14 cellular contexts compared by ENCODE assay signal in the genomic region with DNA sequence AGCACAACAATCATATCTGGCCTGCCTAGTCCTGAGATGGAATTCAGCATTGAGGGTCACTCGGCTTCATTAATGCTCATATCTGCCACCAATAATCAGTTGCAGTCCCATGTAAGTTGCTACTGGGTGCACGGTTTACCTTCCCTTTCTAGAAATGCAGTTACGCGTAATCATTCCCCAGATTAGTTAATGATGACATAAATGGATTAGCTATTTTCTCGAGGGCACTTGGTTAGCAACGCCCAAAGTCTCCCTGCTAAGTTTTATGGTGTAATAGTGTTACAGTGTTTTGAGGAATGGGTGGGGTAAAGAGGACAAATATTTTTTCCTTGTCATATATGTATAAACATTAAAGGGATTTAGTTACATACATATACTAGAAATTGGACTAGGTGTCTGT.
DNase-seq lines count a peak whose midpoint lies in the region; ATAC-seq, FAIRE-seq and TF ChIP-seq lines count a peak whose summit lies in the region.
"Had no signal": no experiment of that assay in that cellular context is flagged by ENCODE, and none has a peak within 500 bp of the region (broad histone marks: within the 10 kb centered on the region; RNA-seq: fewer than 3 reads in every experiment).

No MANE protein-coding gene starts in this region.

- H3K23me2 ChIP-seq in H1 (ENCODE audit: low read depth, low read length), result no peaks in the 10 kb centered on the region

- H3K79me2 ChIP-seq in H1 (ENCODE audit: control insufficient read depth in 1 of 2, insufficient read depth in 2 of 2, low read length in 2 of 2), result peaks cover 0 to 9% of the 10 kb centered on the region in 2 experiments; a peak in 1 of 4 replicates

- TF ChIP-seq CTCF in H1 (IDR thresholded peaks at IDR 0.05; ENCODE audit: control extremely low read depth in 1 of 3, insufficient read depth in 1 of 3, low read depth in 1 of 3, low read length in 3 of 3) (no peak), esophagus squamous epithelium (IDR thresholded peaks at IDR 0.05) (no peak)

- H2BK12ac ChIP-seq in H1 (ENCODE audit: low read depth, low read length) (no peak overlapping the region), mesenchymal stem cell (ENCODE audit: low read length in 2 of 2) (no peak overlapping the region)

- no peak overlapping the region for H2BK15ac ChIP-seq in H1 (ENCODE audit: low read length)
- no peak overlapping the region for H2BK15ac ChIP-seq in mesenchymal stem cell (ENCODE audit: low read depth, poor library complexity, severe bottlenecking)

- POLR2A ChIA-PET in H1 (lab: Charles Lee; ENCODE audit: partially characterized antibody), result no interaction called here

- peak; percentile 50 for DNase-seq in NCI-H82 (lab: John Stamatoyannopoulos, UW)
- DNase-seq in NCI-H82 treated with DMSO at 0.1 percent for 48 hours (lab: John Stamatoyannopoulos, UW; ENCODE audit: unreplicated experiment), result no peak
- DNase-seq in H1 (ENCODE audit: low read depth in 1 of 2, low spot score in 2 of 2), result no peak
- no peak for DNase-seq in mesenchymal stem cell
- DNase-seq in head of caudate nucleus, result no peak
- DNase-seq in esophagus squamous epithelium (lab: John Stamatoyannopoulos, UW), result no peak
- DNase-seq: CD4-positive, alpha-beta T cell; DMS79 had no signal

- H4K91ac ChIP-seq in H1 (replicated peaks; ENCODE audit: insufficient read length, low read length) (no peak overlapping the region), mesenchymal stem cell (ENCODE audit: low read length) (no peak overlapping the region)

- H2BK5ac ChIP-seq in H1 (ENCODE audit: low read depth, low read length) (no peak overlapping the region), mesenchymal stem cell (ENCODE audit: low read depth, low read length, poor library complexity, severe bottlenecking) (no peak overlapping the region)

- H4K5ac ChIP-seq in H1 (ENCODE audit: insufficient read length, low read depth, low read length), result no peak overlapping the region

- H3K9ac ChIP-seq in H1 (replicated peaks in 1 of 4; ENCODE audit: extremely low read depth in 1 of 4, low read depth in 3 of 4, low read length in 3 of 4), result no peak overlapping the region
- H3K9ac ChIP-seq in mesenchymal stem cell (ENCODE audit: low read length), result no peak overlapping the region
- H3K9ac ChIP-seq: BLaER1 treated with 17β-estradiol and CSF1 and Interleukin-3, amounts not matched to agents 10 nM and 100 nM had no signal

- H3K14ac ChIP-seq in H1 (ENCODE audit: insufficient read length) (no peak overlapping the region), mesenchymal stem cell (ENCODE audit: low read length in 2 of 2) (no peak overlapping the region)

- 94% methylated on average over 6 of the region's 6 CpGs; no CpG with 5 or more reads in 1 of the 2 experiments for WGBS in H1 (ENCODE audit: extremely low coverage in 1 of 2, insufficient coverage in 1 of 2, insufficient read length in 1 of 2, insufficient replicate concordance in 2 of 2, low coverage in 1 of 2, low lambda C conversion rate in 2 of 2, missing lambda C conversion rate in 1 of 2), 2 experiments
- WGBS in mesenchymal stem cell, result 95% methylated on average over 4 of the region's 6 CpGs
- 61 to 73% methylated on average over 6 of the region's 6 CpGs for WGBS in esophagus squamous epithelium, 2 donors

- TF ChIP-seq EP300 in H1 (IDR thresholded peaks at IDR 0.05; ENCODE audit: borderline replicate concordance in 1 of 2, low read depth in 2 of 2, low read length in 2 of 2), result no peak

- intact Hi-C loops in head of caudate nucleus (cut with DNase I), result no loop called here
- intact Hi-C loops in esophagus squamous epithelium (cut with DNase I), result no loop called here

- peak; percentile 52 for FAIRE-seq in H1 (lab: Jason Lieb, UNC)
- FAIRE-seq: GM12878, GM18507, H54 had no signal

- peaks cover 0 to 5% (median 0%) of the 10 kb centered on the region in 4 experiments; a peak in 1 of 7 replicates for H3K4me1 ChIP-seq in H1 (replicated peaks in 1 of 4; ENCODE audit: control insufficient read depth in 3 of 4, insufficient read depth in 4 of 4, low read length in 3 of 4)
- no peaks in the 10 kb centered on the region for H3K4me1 ChIP-seq in mesenchymal stem cell (ENCODE audit: control insufficient read depth, insufficient read depth, low read depth, low read length)
- H3K4me1 ChIP-seq in esophagus squamous epithelium, result no peaks in the 10 kb centered on the region
- H3K4me1 ChIP-seq: BLaER1 treated with 17β-estradiol and CSF1 and Interleukin-3, amounts not matched to agents 10 nM and 100 nM had no signal

- no peaks in the 10 kb centered on the region for H3K36me3 ChIP-seq in H1 (ENCODE audit: control insufficient read depth in 2 of 4, insufficient read depth in 4 of 4, low read length in 3 of 4)
- H3K36me3 ChIP-seq in mesenchymal stem cell (ENCODE audit: control insufficient read depth in 1 of 2, insufficient read depth in 2 of 2, low read depth in 1 of 2, low read length in 2 of 2), result no peaks in the 10 kb centered on the region
- H3K36me3 ChIP-seq in esophagus squamous epithelium, result no peaks in the 10 kb centered on the region
- H3K36me3 ChIP-seq: BLaER1 treated with 17β-estradiol and CSF1 and Interleukin-3, amounts not matched to agents 10 nM and 100 nM had no signal

- H2AFZ ChIP-seq in H1 (ENCODE audit: low read length) (no peak overlapping the region), mesenchymal stem cell (ENCODE audit: low read depth, low read length) (no peak overlapping the region)

- H3K27me3 ChIP-seq in H1 (replicated peaks in 1 of 4; ENCODE audit: control insufficient read depth in 3 of 4, extremely low read depth in 1 of 4, insufficient read depth in 3 of 4, low read length in 3 of 4), result no peaks in the 10 kb centered on the region
- H3K27me3 ChIP-seq in mesenchymal stem cell (ENCODE audit: control insufficient read depth in 1 of 2, insufficient read depth in 1 of 2, low read length in 2 of 2), result no peaks in the 10 kb centered on the region
- H3K27me3 ChIP-seq in esophagus squamous epithelium, result no peaks in the 10 kb centered on the region

- H3K4ac ChIP-seq in H1 (replicated peaks; ENCODE audit: insufficient read length, low read depth, low read length) (no peak overlapping the region), mesenchymal stem cell (ENCODE audit: low read depth in 1 of 2, low read length in 2 of 2) (no peak overlapping the region)

- no peak for TF ChIP-seq RAD21 in H1 (IDR thresholded peaks at IDR 0.05 in 1 of 2, conservative IDR thresholded peaks at IDR 0.05 in 1 of 2; ENCODE audit: low read depth in 2 of 2, low read length in 2 of 2)

- H3K56ac ChIP-seq in H1 (replicated peaks; ENCODE audit: insufficient read length, low read depth, low read length), result no peak overlapping the region

- TF ChIP-seq POLR2A in H1 (IDR thresholded peaks at IDR 0.05; ENCODE audit: control extremely low read depth in 1 of 2, low read depth in 2 of 2, low read length in 2 of 2), result no peak
- no peak for TF ChIP-seq POLR2A in esophagus squamous epithelium (IDR thresholded peaks at IDR 0.05)

- H3K4me2 ChIP-seq in H1 (ENCODE audit: insufficient read depth in 1 of 2, low read depth in 2 of 2, low read length in 2 of 2) (no peak overlapping the region), mesenchymal stem cell (ENCODE audit: low read length, poor library complexity, severe bottlenecking) (no peak overlapping the region)
- H3K4me2 ChIP-seq: BLaER1 treated with 17β-estradiol and CSF1 and Interleukin-3, amounts not matched to agents 10 nM and 100 nM had no signal

- H3K23ac ChIP-seq in H1 (ENCODE audit: insufficient read length) (no peak overlapping the region), mesenchymal stem cell (ENCODE audit: low read length in 2 of 2) (no peak overlapping the region)

- H3K79me1 ChIP-seq in H1 (ENCODE audit: low read depth, low read length), result no peaks in the 10 kb centered on the region
- peaks cover 2% of the 10 kb centered on the region for H3K79me1 ChIP-seq in mesenchymal stem cell (replicated peaks; ENCODE audit: low read length, poor library complexity, severe bottlenecking)

- ATAC-seq in HG02798 (IDR thresholded peaks at IDR 0.05; ENCODE audit: poor library complexity, unreplicated experiment), result no peak
- ATAC-seq: GM12878 had no signal

- H2AK5ac ChIP-seq in H1 (ENCODE audit: low read depth, low read length) (no peak overlapping the region), mesenchymal stem cell (ENCODE audit: low read length, severe bottlenecking) (no peak overlapping the region)

- CTCF ChIA-PET in H1 (lab: Charles Lee; ENCODE audit: partially characterized antibody), result no interaction called here

- H2BK20ac ChIP-seq in H1 (ENCODE audit: low read length), result no peak overlapping the region

- H4K8ac ChIP-seq in H1 (ENCODE audit: extremely low read depth, insufficient read depth, low read length) (no peak overlapping the region), mesenchymal stem cell (ENCODE audit: low read length) (no peak overlapping the region)

- H3K9me3 ChIP-seq in H1 (ENCODE audit: insufficient read depth in 2 of 2, low read depth in 1 of 2, low read length in 1 of 2) (no peaks in the 10 kb centered on the region), mesenchymal stem cell (ENCODE audit: control insufficient read depth, low read length) (no peaks in the 10 kb centered on the region), esophagus squamous epithelium (no peaks in the 10 kb centered on the region)

- no peak overlapping the region for H3K27ac ChIP-seq in H1 (ENCODE audit: low read depth, low read length)
- peak overlapping the region; percentile 29 for H3K27ac ChIP-seq in mesenchymal stem cell (ENCODE audit: low read length, poor library complexity, severe bottlenecking)
- H3K27ac ChIP-seq in esophagus squamous epithelium, result peak overlapping the region in 1 of 4 donors; percentile 6
- H3K27ac ChIP-seq: 22Rv1; BLaER1 treated with 17β-estradiol and CSF1 and Interleukin-3, amounts not matched to agents 10 nM and 100 nM had no signal

- no peak overlapping the region for H3K4me3 ChIP-seq in H1 (ENCODE audit: extremely low read depth in 1 of 4, insufficient read depth in 2 of 4, low read depth in 3 of 4, low read length in 4 of 4)
- no peak overlapping the region for H3K4me3 ChIP-seq in mesenchymal stem cell (ENCODE audit: insufficient read depth in 1 of 2, low read depth in 1 of 2, low read length in 2 of 2)
- no peak overlapping the region for H3K4me3 ChIP-seq in esophagus squamous epithelium
- H3K4me3 ChIP-seq: BLaER1 treated with 17β-estradiol and CSF1 and Interleukin-3, amounts not matched to agents 10 nM and 100 nM; GM12878 had no signal

- H3K18ac ChIP-seq in H1 (ENCODE audit: extremely low read depth, low read length) (no peak overlapping the region), mesenchymal stem cell (ENCODE audit: low read depth in 1 of 2, low read length in 2 of 2) (no peak overlapping the region)

- no peaks in the 10 kb centered on the region for H4K20me1 ChIP-seq in H1 (replicated peaks in 1 of 2; ENCODE audit: control insufficient read depth in 1 of 2, insufficient read depth in 2 of 2, low read length in 2 of 2)
- H4K20me1 ChIP-seq: BLaER1 treated with 17β-estradiol and CSF1 and Interleukin-3, amounts not matched to agents 10 nM and 100 nM had no signal

- H2BK120ac ChIP-seq in H1 (replicated peaks; ENCODE audit: low read depth, low read length), result no peak overlapping the region
- no peak overlapping the region for H2BK120ac ChIP-seq in mesenchymal stem cell (ENCODE audit: low read depth, low read length)

TF ChIP-seq in H1, 55 proteins besides CTCF, POLR2A, EP300 and RAD21 (continues in another document):
- no peak for TF ChIP-seq RBBP5 (IDR thresholded peaks at IDR 0.05; ENCODE audit: borderline replicate concordance, low read depth, low read length)
- TF ChIP-seq TCF12 (IDR thresholded peaks at IDR 0.05; ENCODE audit: low read depth, low read length), result no peak
